8 cellular contexts compared by ENCODE assay signal in genomic region chr16:88569985-88570690, GRCh38. TPM values are rescaled to one million over a fixed set of nuclear protein-coding genes. Genes with fewer than 3 reads are reported as not detected.
DNase-seq lines count a peak whose midpoint lies in the region; ATAC-seq lines count a peak whose summit lies in the region.

ZC3H18 (plus strand) TSS chr16:88570403; CDS start chr16:88577124, 6,721 bp downstream.

- DNase-seq in DMS53 treated with DMSO at 0.1 percent for 48 hours (lab: John Stamatoyannopoulos, UW; ENCODE audit: unreplicated experiment) (peak; percentile 78), GM23248 (peak; percentile 99), LHCN-M2 (ENCODE audit: low read depth) (peak; percentile 92), RPMI7951 (ENCODE audit: low read depth) (peak; percentile 92), fibroblast of gingiva (ENCODE audit: low read depth) (peak; percentile 94), naive B cell (peak; percentile 97)
- peak; percentile 96 for DNase-seq in activated T-helper 1 cell treated with anti-CD3 and anti-CD28 coated beads, Interleukin-12 subunit alpha, Interleukin-12 subunit beta, Interleukin-2, Interleukin-4 antibody, amounts not matched to agents 30 ng/mL and 10 ng/mL and 1 ng/mL, durations not matched to agents 14 hours and 24 hours and 36 hours (ENCODE audit: low spot score)
- peak; percentile 96 to 98 for DNase-seq in stimulated activated effector memory CD8-positive, alpha-beta T cell treated with anti-CD3 and anti-CD28 coated beads, Interleukin-12 subunit alpha, Interleukin-12 subunit beta, amount 100 ng/mL, for 72 hours (ENCODE audit: low spot score in 2 of 2)

- no peaks in the 10 kb centered on the region for H3K9me3 ChIP-seq in GM23248 (ENCODE audit: low read depth)

- peaks cover 6% of the 10 kb centered on the region for H3K36me3 Mint-ChIP-seq in activated T-helper 1 cell treated with anti-CD3 and anti-CD28 coated beads, Interleukin-12 subunit alpha, Interleukin-12 subunit beta, Interleukin-2, Interleukin-4 antibody, amounts not matched to agents 30 ng/mL and 10 ng/mL and 1 ng/mL, durations not matched to agents 14 hours and 24 hours and 36 hours (ENCODE audit: low read depth)
- no peaks in the 10 kb centered on the region for H3K36me3 Mint-ChIP-seq in naive B cell
- peaks cover 60% of the 10 kb centered on the region for H3K36me3 Mint-ChIP-seq in stimulated activated effector memory CD8-positive, alpha-beta T cell treated with anti-CD3 and anti-CD28 coated beads, Interleukin-12 subunit alpha, Interleukin-12 subunit beta, amount 100 ng/mL, for 72 hours

- H4K20me1 ChIP-seq in GM23248 (ENCODE audit: insufficient read depth), result no peaks in the 10 kb centered on the region

- peak within 1 kb of the TSS; percentile 92 for H3K4me3 Mint-ChIP-seq in activated T-helper 1 cell treated with anti-CD3 and anti-CD28 coated beads, Interleukin-12 subunit alpha, Interleukin-12 subunit beta, Interleukin-2, Interleukin-4 antibody, amounts not matched to agents 30 ng/mL and 10 ng/mL and 1 ng/mL, durations not matched to agents 14 hours and 24 hours and 36 hours
- peak within 1 kb of the TSS; percentile 82 to 94 (median 88) for H3K4me3 Mint-ChIP-seq in naive B cell
- H3K4me3 Mint-ChIP-seq in stimulated activated effector memory CD8-positive, alpha-beta T cell treated with anti-CD3 and anti-CD28 coated beads, Interleukin-12 subunit alpha, Interleukin-12 subunit beta, amount 100 ng/mL, for 72 hours, result peak within 1 kb of the TSS; percentile 78

- H3K79me2 ChIP-seq in GM23248 (ENCODE audit: insufficient read depth), result peaks cover 43% of the 10 kb centered on the region

- H3K27ac ChIP-seq in GM23248, result peak within 1 kb of the TSS; percentile 62

- in situ Hi-C loops in GM23248 (cut with MboI), result no loop called here

- H3K9ac ChIP-seq in GM23248, result peak within 1 kb of the TSS; percentile 85

- peaks cover 17% of the 10 kb centered on the region for H3K4me1 ChIP-seq in GM23248 (ENCODE audit: insufficient read depth)

- peak; percentile 86 to 88 for ATAC-seq in naive B cell (ENCODE audit: low read depth in 2 of 2)
- ATAC-seq in stimulated activated effector memory CD8-positive, alpha-beta T cell treated with anti-CD3 and anti-CD28 coated beads, Interleukin-12 subunit alpha, Interleukin-12 subunit beta, amount 100 ng/mL, for 72 hours, result peak; percentile 81

- H3K36me3 ChIP-seq in GM23248 (ENCODE audit: low read depth), result no peaks in the 10 kb centered on the region

- no peaks in the 10 kb centered on the region for H3K27me3 ChIP-seq in GM23248 (replicated peaks; ENCODE audit: insufficient read depth)

- peak within 1 kb of the TSS; percentile 87 for H2AFZ ChIP-seq in GM23248

- WGBS in GM23248 (ENCODE audit: low coverage in 1 of 2, low lambda C conversion rate in 2 of 2, missing lambda C conversion rate in 2 of 2), 2 experiments, result 1% methylated on average over 40 to 77 of the region's 90 CpGs

- H3K4me1 Mint-ChIP-seq in activated T-helper 1 cell treated with anti-CD3 and anti-CD28 coated beads, Interleukin-12 subunit alpha, Interleukin-12 subunit beta, Interleukin-2, Interleukin-4 antibody, amounts not matched to agents 30 ng/mL and 10 ng/mL and 1 ng/mL, durations not matched to agents 14 hours and 24 hours and 36 hours (ENCODE audit: low read depth), result peaks cover 40% of the 10 kb centered on the region
- H3K4me1 Mint-ChIP-seq in naive B cell, result peaks cover 12 to 36% (median 18%) of the 10 kb centered on the region in 3 donors
- H3K4me1 Mint-ChIP-seq in stimulated activated effector memory CD8-positive, alpha-beta T cell treated with anti-CD3 and anti-CD28 coated beads, Interleukin-12 subunit alpha, Interleukin-12 subunit beta, amount 100 ng/mL, for 72 hours, result peaks cover 35% of the 10 kb centered on the region

- intact Hi-C loops in activated T-helper 1 cell treated with anti-CD3 and anti-CD28 coated beads, Interleukin-12 subunit alpha, Interleukin-12 subunit beta, Interleukin-2, Interleukin-4 antibody, amounts not matched to agents 30 ng/mL and 10 ng/mL and 1 ng/mL, durations not matched to agents 14 hours and 24 hours and 36 hours (cut with micrococcal nuclease), result loop anchor here (1.0 to 5.0 kb wide), 9 partner anchors 36 to 804 kb away; partner anchors contain the start of genes BANP, CTU2, CYBA and RNF166

- H3F3A ChIP-seq in GM23248 (ENCODE audit: insufficient read depth), result peaks cover 8% of the 10 kb centered on the region; the same call in 1 of the 2 replicates

- H3K27me3 Mint-ChIP-seq in activated T-helper 1 cell treated with anti-CD3 and anti-CD28 coated beads, Interleukin-12 subunit alpha, Interleukin-12 subunit beta, Interleukin-2, Interleukin-4 antibody, amounts not matched to agents 30 ng/mL and 10 ng/mL and 1 ng/mL, durations not matched to agents 14 hours and 24 hours and 36 hours (ENCODE audit: insufficient read depth), result no peaks in the 10 kb centered on the region
- no peaks in the 10 kb centered on the region for H3K27me3 Mint-ChIP-seq in naive B cell

- peak within 1 kb of the TSS; percentile 98 for H3K4me2 ChIP-seq in GM23248 (ENCODE audit: unreplicated experiment)

- H3K9me2 ChIP-seq in GM23248 (ENCODE audit: insufficient read depth), result no peaks in the 10 kb centered on the region

- no peaks in the 10 kb centered on the region for H3K9me3 Mint-ChIP-seq in activated T-helper 1 cell treated with anti-CD3 and anti-CD28 coated beads, Interleukin-12 subunit alpha, Interleukin-12 subunit beta, Interleukin-2, Interleukin-4 antibody, amounts not matched to agents 30 ng/mL and 10 ng/mL and 1 ng/mL, durations not matched to agents 14 hours and 24 hours and 36 hours
- no peaks in the 10 kb centered on the region for H3K9me3 Mint-ChIP-seq in naive B cell
- H3K9me3 Mint-ChIP-seq in stimulated activated effector memory CD8-positive, alpha-beta T cell treated with anti-CD3 and anti-CD28 coated beads, Interleukin-12 subunit alpha, Interleukin-12 subunit beta, amount 100 ng/mL, for 72 hours, result no peaks in the 10 kb centered on the region

- peak within 1 kb of the TSS; percentile 86 for H3K27ac Mint-ChIP-seq in activated T-helper 1 cell treated with anti-CD3 and anti-CD28 coated beads, Interleukin-12 subunit alpha, Interleukin-12 subunit beta, Interleukin-2, Interleukin-4 antibody, amounts not matched to agents 30 ng/mL and 10 ng/mL and 1 ng/mL, durations not matched to agents 14 hours and 24 hours and 36 hours
- H3K27ac Mint-ChIP-seq in naive B cell, result peak within 1 kb of the TSS; percentile 75 to 96 (median 88)
- H3K27ac Mint-ChIP-seq in stimulated activated effector memory CD8-positive, alpha-beta T cell treated with anti-CD3 and anti-CD28 coated beads, Interleukin-12 subunit alpha, Interleukin-12 subunit beta, amount 100 ng/mL, for 72 hours, result peak within 1 kb of the TSS; percentile 86

- peak within 1 kb of the TSS; percentile 92 for H3K4me3 ChIP-seq in GM23248

RNA-seq across cellular contexts. Expression of gene ZC3H18, which starts in this region (rescaled TPM):
- total RNA-seq in GM23248 (2014; rRNA removed; shearing (Covaris generic)), result 8.9 and 9.7 TPM in 2 replicates
- polyA plus RNA-seq in GM23248 (2016; fragmentation: Nextera tagmentation; extraction: Ambion mirVana) (23.1 and 24.9 TPM in 2 replicates), naive B cell (ENCODE audit: low read depth in 6 of 6) (10 to 100 TPM in 2 of 6 donors, 1 to 10 TPM in 4; 2.5 to 21.7 (median 9.0) TPM)
- 15.8 and 20.0 TPM in 2 replicates for total RNA-seq in LHCN-M2 (2014; rRNA removed)
- 19.7 TPM for polyA plus RNA-seq in LHCN-M2 (2012)
- 6.4 and 7.9 TPM in 2 replicates for total RNA-seq in RPMI7951 (2014; rRNA removed; shearing (Covaris generic))
- total RNA-seq in activated T-helper 1 cell treated with anti-CD3 and anti-CD28 coated beads, Interleukin-12 subunit alpha, Interleukin-12 subunit beta, Interleukin-2, Interleukin-4 antibody, amounts not matched to agents 30 ng/mL and 10 ng/mL and 1 ng/mL, durations not matched to agents 14 hours and 24 hours and 36 hours, result 115 and 116 TPM in 2 replicates

Comparison
In these comparisons a context has a peak if more than half of its experiments do, and no peak if none do; other contexts are left out.
1. Peak in every context shown above with its lines: DNase-seq, ATAC-seq, H3K4me3 ChIP-seq and H3K27ac ChIP-seq.